1 cellular context compared by ENCODE assay signal in genomic region chr19:15177269-15178116, GRCh38.
TF ChIP-seq lines count a peak whose summit lies in the region.

No MANE protein-coding gene starts in this region.

TF ChIP-seq in H1, 55 proteins besides CTCF, POLR2A, EP300 and RAD21 (continued from another document):
- no peak for TF ChIP-seq SUZ12 (IDR thresholded peaks at IDR 0.05; ENCODE audit: low read length)
- TF ChIP-seq TAF7 (optimal IDR thresholded peaks at IDR 0.05; ENCODE audit: borderline replicate concordance, low read depth, low read length), result no peak
- no peak for TF ChIP-seq JUN (IDR thresholded peaks at IDR 0.05; ENCODE audit: low read depth, low read length)
- no peak for TF ChIP-seq POU5F1 (IDR thresholded peaks at IDR 0.05; ENCODE audit: low read depth, low read length)
- TF ChIP-seq RFX5 (IDR thresholded peaks at IDR 0.05; ENCODE audit: borderline replicate concordance, low read depth, low read length), result no peak
- TF ChIP-seq CEBPB (IDR thresholded peaks at IDR 0.05; ENCODE audit: low read depth, low read length), result no peak
- TF ChIP-seq CREB1 (IDR thresholded peaks at IDR 0.05), result no peak; the same call in 1 of the 2 replicates
- TF ChIP-seq PHF8 (conservative IDR thresholded peaks at IDR 0.05; ENCODE audit: low read depth, low read length), result no peak
